Comparison of ENCODE assay signal across 1 cellular context in the genomic region with DNA sequence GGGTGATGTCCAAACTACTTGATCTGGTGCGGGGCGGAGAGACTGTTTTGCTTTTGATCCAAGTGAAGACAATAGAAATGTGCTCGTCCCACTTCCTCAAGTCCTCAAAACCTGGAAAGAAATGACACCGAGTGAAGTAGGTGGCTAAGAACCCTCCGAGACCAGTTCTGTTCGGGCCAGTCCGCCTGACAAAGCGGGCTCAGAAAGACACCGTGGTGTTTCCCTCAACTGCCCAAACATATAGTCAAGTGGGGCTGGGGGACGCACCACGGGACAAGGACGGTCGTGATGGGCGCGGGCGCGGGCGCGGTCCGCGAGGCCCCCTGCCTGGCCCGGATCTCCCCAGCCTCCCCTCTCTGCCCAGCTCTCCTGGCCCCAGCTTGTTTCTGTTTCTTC.
TF ChIP-seq lines count a peak whose summit lies in the region.

No MANE protein-coding gene starts in this region.

TF ChIP-seq in GM12878, 131 proteins besides CTCF, POLR2A, EP300 and RAD21 (continued from another document):
- TF ChIP-seq LARP7 (IDR thresholded peaks at IDR 0.05) = no peak
- no peak; the same call in 1 of the 2 replicates for TF ChIP-seq SIN3A (IDR thresholded peaks at IDR 0.05; ENCODE audit: low read depth, low read length)
